Comparison of ENCODE assay signal across 13 cellular contexts in the genomic region with DNA sequence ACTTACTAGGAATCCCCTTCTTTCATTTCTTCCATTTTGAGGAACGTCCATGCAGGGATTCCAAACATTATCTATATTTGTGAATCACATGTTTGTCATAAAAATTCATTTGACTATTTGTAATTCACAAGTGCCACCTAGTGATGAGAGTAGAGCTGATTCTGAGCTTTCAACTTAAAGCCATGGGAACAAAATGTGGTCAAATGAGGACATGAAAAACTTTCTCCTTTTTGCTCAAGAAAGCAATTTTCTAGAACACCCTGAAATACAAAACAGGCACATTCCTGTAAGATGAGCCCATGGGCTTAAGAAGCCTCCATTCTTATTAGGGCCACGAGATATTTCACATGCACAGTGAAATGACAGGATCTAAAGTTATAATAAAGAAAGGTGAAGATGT. TPM values are rescaled to one million over a fixed set of nuclear protein-coding genes. Genes with fewer than 3 reads are reported as not detected.
DNase-seq lines count a peak whose midpoint lies in the region; ATAC-seq, FAIRE-seq and TF ChIP-seq lines count a peak whose summit lies in the region.
"Had no signal": no experiment of that assay in that cellular context is flagged by ENCODE, and none has a peak within 500 bp of the region (broad histone marks: within the 10 kb centered on the region; RNA-seq: fewer than 3 reads in every experiment).

No MANE protein-coding gene starts in this region.

- POLR2A ChIA-PET in T-cell (lab: Charles Lee) = no interaction called here

- no peaks in the 10 kb centered on the region for H3K27me3 Mint-ChIP-seq in T-cell

- FAIRE-seq in D721Med (lab: Jason Lieb, UNC) = peak; percentile 60

- no peak overlapping the region for H3K27ac Mint-ChIP-seq in T-cell

- no peak overlapping the region for H3K4me3 Mint-ChIP-seq in T-cell
- H3K4me3 Mint-ChIP-seq: neural crest cell had no signal

- H3K4me1 Mint-ChIP-seq in T-cell = peaks cover 21 to 36% (median 36%) of the 10 kb centered on the region in 3 donors
- H3K4me1 Mint-ChIP-seq: neural crest cell had no signal

- in situ Hi-C loops in astrocyte of the spinal cord (cut with HindIII; ENCODE audit: low sequenced_read_pairs) = no loop called here

- no peaks in the 10 kb centered on the region for H3K9me3 Mint-ChIP-seq in T-cell
- H3K9me3 Mint-ChIP-seq: neural crest cell had no signal

- DNase-seq in D721Med (ENCODE audit: insufficient read length, low spot score) = no peak
- DNase-seq in astrocyte of the spinal cord (ENCODE audit: low read depth, low spot score) = peak; percentile 48
- DNase-seq in medulla oblongata (ENCODE audit: extremely low spot score) = peak; percentile 28
- DNase-seq in T-cell = no peak
- DNase-seq: activated T-cell treated with anti-CD3 and anti-CD28 coated beads for 4 hours, esophagus squamous epithelium, kidney glomerular epithelial cell, spleen had no signal

- no peak overlapping the region for H3K4me3 ChIP-seq in astrocyte of the spinal cord (ENCODE audit: low read depth, low read length)
- H3K4me3 ChIP-seq: esophagus squamous epithelium, spleen had no signal

- H3K36me3 Mint-ChIP-seq in T-cell = peaks cover 12% of the 10 kb centered on the region

- CTCF ChIA-PET in T-cell (lab: Charles Lee) = interaction anchor here in 1 of 2 donors (1.0 kb wide), 1 partner anchor 21 kb away, joined by 3 read pairs; no protein-coding TSS in a partner anchor

- TF ChIP-seq CTCF in D721Med (IDR thresholded peaks at IDR 0.05; ENCODE audit: insufficient read depth, missing control alignments) (peak; percentile 21), LNCAP (IDR thresholded peaks at IDR 0.05) (peak; percentile 31; the same call in 1 of the 2 replicates), astrocyte of the spinal cord (IDR thresholded peaks at IDR 0.05; ENCODE audit: low read depth, low read length) (peak; percentile 28)

- ATAC-seq in T-cell (replicated peaks in 1 of 4) (no peak), GM18867 (IDR thresholded peaks at IDR 0.05; ENCODE audit: unreplicated experiment) (no peak), HG03025 (IDR thresholded peaks at IDR 0.05; ENCODE audit: low FRiP score, unreplicated experiment) (no peak), HG02884 (IDR thresholded peaks at IDR 0.05; ENCODE audit: unreplicated experiment) (no peak)

RNA-seq across cellular contexts. Expression of gene MAP3K7, which starts 12.3 kb away (rescaled TPM):
- 10 to 100 TPM; 21.1 to 25.6 (median 24.2) TPM for total RNA-seq in T-cell

Comparison
In these comparisons a context has a peak if more than half of its experiments do, and no peak if none do; other contexts are left out.
1. DNase-seq: peak in astrocyte of the spinal cord (single experiment) and medulla oblongata (single experiment); none in D721Med (single experiment) and T-cell (0 of 34).
2. Peak in every context shown above with its lines, with median percentiles within 50 percentile points of each other: CTCF ChIP-seq.